In the genomic region with DNA sequence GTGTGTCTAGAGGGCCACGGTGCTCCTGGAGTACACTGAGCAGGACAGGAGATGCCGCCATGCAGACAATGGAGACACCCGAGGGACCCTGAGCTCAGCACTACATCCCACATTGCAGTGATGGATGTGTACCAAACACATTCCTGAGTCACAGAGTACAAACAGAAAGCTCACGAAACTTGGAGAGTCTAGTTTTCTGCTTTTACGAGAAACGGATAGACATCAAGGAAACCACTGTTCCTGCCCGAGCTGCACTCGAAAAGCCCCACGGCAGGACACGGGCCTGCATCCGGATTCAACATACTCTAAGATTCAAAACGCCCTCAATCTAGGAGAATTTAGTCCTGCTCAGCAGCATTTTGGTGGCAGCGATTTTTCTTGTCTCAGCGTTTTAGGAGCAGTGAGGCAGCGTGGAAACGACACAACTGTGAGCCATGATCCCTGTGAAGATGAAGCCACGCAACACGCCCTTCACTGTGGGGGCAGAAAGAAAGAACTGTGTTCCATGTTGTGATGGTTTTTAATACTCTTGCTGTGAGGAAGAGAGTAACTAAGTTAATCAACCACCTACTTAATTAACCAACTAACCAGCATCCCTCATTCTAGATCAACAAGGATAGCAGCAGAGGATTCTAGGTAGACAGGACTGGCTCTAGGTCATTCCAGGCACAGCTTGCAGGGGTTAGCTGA, we compare ENCODE assay signal across 11 cellular contexts. TPM values are rescaled to one million over a fixed set of nuclear protein-coding genes. Genes with fewer than 3 reads are reported as not detected.
DNase-seq lines count a peak whose midpoint lies in the region; ATAC-seq and TF ChIP-seq lines count a peak whose summit lies in the region.
"Had no signal": no experiment of that assay in that cellular context is flagged by ENCODE, and none has a peak within 500 bp of the region (broad histone marks: within the 10 kb centered on the region; RNA-seq: fewer than 3 reads in every experiment).

No MANE protein-coding gene starts in this region.

- H3K4me1 Mint-ChIP-seq in IgD-negative memory B cell = peaks cover 50 to 67% (median 66%) of the 10 kb centered on the region in 3 donors
- H3K4me1 Mint-ChIP-seq in glutamatergic neuron (ENCODE audit: low read depth, unreplicated experiment) = peaks cover 8% of the 10 kb centered on the region

- no peaks in the 10 kb centered on the region for H3K9me3 Mint-ChIP-seq in IgD-negative memory B cell
- peaks cover 3% of the 10 kb centered on the region for H3K9me3 Mint-ChIP-seq in glutamatergic neuron (ENCODE audit: unreplicated experiment)

- no peak for TF ChIP-seq CTCF in liver (IDR thresholded peaks at IDR 0.05; ENCODE audit: low read depth, low read length, missing input control)
- no peak for TF ChIP-seq CTCF in thoracic aorta (IDR thresholded peaks at IDR 0.05)
- no peak for TF ChIP-seq CTCF in glutamatergic neuron (IDR thresholded peaks at IDR 0.05; ENCODE audit: partially characterized antibody, unreplicated experiment)

- H3K36me3 ChIP-seq in liver (ENCODE audit: control insufficient read depth in 4 of 4, insufficient read depth in 3 of 4, low read depth in 1 of 4, low read length in 3 of 4) = no peaks in the 10 kb centered on the region
- H3K36me3 ChIP-seq in thoracic aorta = no peaks in the 10 kb centered on the region
- H3K36me3 ChIP-seq: neutrophil had no signal

- H3K4me1 ChIP-seq in liver (ENCODE audit: control insufficient read depth in 4 of 4, insufficient read depth in 4 of 4, low read length in 3 of 4) (peaks cover 15 to 66% (median 60%) of the 10 kb centered on the region in 4 donors), thoracic aorta (ENCODE audit: control insufficient read depth in 1 of 2, low read depth in 2 of 2) (peaks cover 47 to 84% of the 10 kb centered on the region in 2 donors)

- no peaks in the 10 kb centered on the region for H3K9me3 ChIP-seq in liver (ENCODE audit: control insufficient read depth in 4 of 4, low read length in 3 of 4)
- no peaks in the 10 kb centered on the region for H3K9me3 ChIP-seq in thoracic aorta
- H3K9me3 ChIP-seq: neutrophil had no signal

- H3K27ac ChIP-seq in angular gyrus (ENCODE audit: low read depth, low read length) (peak overlapping the region; percentile 25), liver (ENCODE audit: low read depth in 1 of 2, low read length in 2 of 2) (peak overlapping the region; percentile 57 to 95), thoracic aorta (peak overlapping the region; percentile 76 to 91)
- H3K27ac ChIP-seq: neutrophil had no signal

- H3K27me3 ChIP-seq in liver (ENCODE audit: control insufficient read depth in 4 of 4, insufficient read depth in 4 of 4, low read length in 3 of 4) (no peaks in the 10 kb centered on the region), thoracic aorta (replicated peaks; ENCODE audit: insufficient read depth) (no peaks in the 10 kb centered on the region)

- H3K27me3 Mint-ChIP-seq in IgD-negative memory B cell (peaks cover 3% of the 10 kb centered on the region), glutamatergic neuron (ENCODE audit: unreplicated experiment) (peaks cover 11% of the 10 kb centered on the region)

- WGBS in liver = 73% methylated on average over 18 of the region's 18 CpGs

- H3K4me3 ChIP-seq in liver (ENCODE audit: low read depth in 1 of 3, low read length in 3 of 3) (no peak overlapping the region), thoracic aorta (peak overlapping the region; percentile 37)

- H3K36me3 Mint-ChIP-seq in IgD-negative memory B cell = no peaks in the 10 kb centered on the region
- H3K36me3 Mint-ChIP-seq in glutamatergic neuron (ENCODE audit: unreplicated experiment) = no peaks in the 10 kb centered on the region

- peak overlapping the region; percentile 42 to 81 (median 59) for H3K27ac Mint-ChIP-seq in IgD-negative memory B cell
- H3K27ac Mint-ChIP-seq in glutamatergic neuron (ENCODE audit: unreplicated experiment) = no peak overlapping the region

- DNase-seq in thoracic aorta (ENCODE audit: low spot score) (no peak), glutamatergic neuron (no peak), HuH-7.5 (ENCODE audit: low spot score) (no peak)
- DNase-seq: NCI-H2081; stimulated activated naive CD4-positive, alpha-beta T cell had no signal

- ATAC-seq in thoracic aorta (ENCODE audit: insufficient number of reproducible peaks, low FRiP score, low read depth) (no peak), GM19324 (IDR thresholded peaks at IDR 0.05; ENCODE audit: low FRiP score, unreplicated experiment) (no peak), GM19467 (IDR thresholded peaks at IDR 0.05; ENCODE audit: unreplicated experiment) (no peak)

- peak in 1 of 2 donors; percentile 8 for TF ChIP-seq RAD21 in liver (IDR thresholded peaks at IDR 0.05)

- H3K4me3 Mint-ChIP-seq in IgD-negative memory B cell = peak overlapping the region; percentile 8 to 86 (median 76)
- H3K4me3 Mint-ChIP-seq in glutamatergic neuron (ENCODE audit: unreplicated experiment) = no peak overlapping the region

- H3K9ac ChIP-seq in liver (ENCODE audit: low read depth in 1 of 2, low read length in 2 of 2) = no peak overlapping the region

TF ChIP-seq in liver, 16 proteins besides CTCF, POLR2A, EP300 and RAD21:
- TF ChIP-seq MAX (IDR thresholded peaks at IDR 0.05) (no peak), SP1 (IDR thresholded peaks at IDR 0.05) (no peak), FOXA2 (IDR thresholded peaks at IDR 0.05) (no peak)
TF ChIP-seq in liver: peak in this region for 0.

RNA-seq across cellular contexts. Expression of gene TNS3, which starts 3.2 kb away (rescaled TPM):
- polyA plus RNA-seq in IgD-negative memory B cell (12.5 TPM), liver (10 to 100 TPM; 16.8 to 31.2 TPM)
- total RNA-seq in liver (100 to 1,000 TPM in 1 of 2 donors, 10 to 100 TPM in 1; 27.8 to 100 TPM), thoracic aorta (100 to 1,000 TPM; 138 to 151 TPM), glutamatergic neuron (ENCODE audit: unreplicated experiment) (3.8 TPM)

Comparison
In these comparisons a context has a peak if more than half of its experiments do, and no peak if none do; other contexts are left out.
1. H3K27ac ChIP-seq: peak in every context shown above with its lines; median percentile 84 in thoracic aorta; 76 in liver; 25 in angular gyrus.